ENCODE assay signal across 6 cellular contexts in genomic region chr9:41086685-41087084, GRCh38. TPM values are rescaled to one million over a fixed set of nuclear protein-coding genes. Genes with fewer than 3 reads are reported as not detected.
"Had no signal": no experiment of that assay in that cellular context is flagged by ENCODE, and none has a peak within 500 bp of the region (broad histone marks: within the 10 kb centered on the region; RNA-seq: fewer than 3 reads in every experiment).

No MANE protein-coding gene starts in this region.

RNA-seq across cellular contexts. Expression of gene FOXD4L6, which starts 41.8 kb away (rescaled TPM):
- total RNA-seq: HT-29, HT1080, IMR-90, K562 had no signal
- polyA plus RNA-seq: HepG2, IgD-negative memory B cell, IMR-90, K562 had no signal
